In the genomic region with DNA sequence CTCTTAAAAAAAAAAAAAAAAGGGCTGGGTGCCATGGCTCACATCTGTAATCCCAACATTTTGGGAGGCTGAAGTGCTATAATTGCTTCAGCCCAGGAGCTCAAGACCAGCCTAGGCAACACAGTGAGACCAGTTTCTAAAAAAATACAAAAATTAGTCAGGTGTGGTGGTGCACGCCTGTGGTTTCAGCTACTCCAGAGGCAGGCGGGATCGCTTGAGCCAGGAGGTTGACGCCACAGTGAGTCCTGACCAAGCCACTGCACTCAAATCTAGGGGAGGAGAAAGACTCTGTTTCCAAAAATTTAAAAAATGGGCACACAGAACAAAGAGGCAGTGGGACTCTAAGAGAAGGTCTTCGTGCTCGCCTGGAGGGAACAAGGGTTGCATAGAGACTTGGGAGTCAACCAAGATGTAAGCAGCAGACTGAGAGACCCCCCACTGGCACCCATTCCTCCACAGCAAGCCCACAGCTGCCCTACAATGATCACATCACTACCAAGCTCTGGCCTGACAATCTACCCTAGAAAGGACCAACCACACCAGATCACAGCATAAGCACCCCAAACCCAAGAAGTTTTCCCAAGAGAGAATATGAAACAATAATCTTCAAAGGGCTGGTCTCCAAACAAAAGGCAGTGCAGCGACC, we compare ENCODE assay signal across 16 cellular contexts.
DNase-seq lines count a peak whose midpoint lies in the region; ATAC-seq and TF ChIP-seq lines count a peak whose summit lies in the region.
"Had no signal": no experiment of that assay in that cellular context is flagged by ENCODE, and none has a peak within 500 bp of the region (broad histone marks: within the 10 kb centered on the region; RNA-seq: fewer than 3 reads in every experiment).

No MANE protein-coding gene starts in this region.

- no peaks in the 10 kb centered on the region for H3K36me3 ChIP-seq in thyroid gland
- H3K36me3 ChIP-seq: right atrium auricular region had no signal

- intact Hi-C loops in activated T-helper 2 cell treated with anti-CD3 and anti-CD28 coated beads, Interferon-gamma antibody, Interleukin-2, Interleukin-4, amounts not matched to agents 10 μg/mL and 5 μg/mL and 100 μg/mL, durations not matched to agents 14 hours and 24 hours and 36 hours (cut with micrococcal nuclease): no loop called here
- intact Hi-C loops in thyroid gland (cut with DNase I): no loop called here

- 68 to 73% methylated on average over 7 of the region's 7 CpGs for WGBS in thyroid gland, 2 donors

- DNase-seq in activated T-cell treated with anti-CD3 and anti-CD28 coated beads, Interleukin-2, amount 50 U/mL, for 24 hours: no peak
- no peak for DNase-seq in activated T-cell treated with anti-CD3 and anti-CD28 coated beads, Interleukin-2, amount 50 U/mL, for 4 hours
- no peak for DNase-seq in activated T-helper 2 cell treated with anti-CD3 and anti-CD28 coated beads, Interferon-gamma antibody, Interleukin-2, Interleukin-4, amounts not matched to agents 10 μg/mL and 5 μg/mL and 100 μg/mL, durations not matched to agents 14 hours and 24 hours and 36 hours (ENCODE audit: low spot score)
- DNase-seq in kidney tubule cell (ENCODE audit: low spot score) (peak; percentile 53), thyroid gland (peak; percentile 55 to 73), GM20000 (ENCODE audit: low spot score) (no peak), NCI-H82 (lab: John Stamatoyannopoulos, UW) (no peak)
- DNase-seq: activated effector memory CD4-positive, alpha-beta T cell treated with anti-CD3 and anti-CD28 coated beads, Interleukin-2, amount 50 U/mL, for 16 hours; heart left ventricle; KBM-7; left cardiac atrium; NCI-H1417; NCI-H510A treated with DMSO at 0.1 percent for 48 hours; stimulated activated naive CD4-positive, alpha-beta T cell had no signal

- no peaks in the 10 kb centered on the region for H3K27me3 Mint-ChIP-seq in activated T-cell treated with anti-CD3 and anti-CD28 coated beads, Interleukin-2, amount 50 U/mL, for 24 hours
- no peaks in the 10 kb centered on the region for H3K27me3 Mint-ChIP-seq in activated T-cell treated with anti-CD3 and anti-CD28 coated beads, Interleukin-2, amount 50 U/mL, for 4 hours (ENCODE audit: low read depth)
- H3K27me3 Mint-ChIP-seq in activated T-helper 2 cell treated with anti-CD3 and anti-CD28 coated beads, Interferon-gamma antibody, Interleukin-2, Interleukin-4, amounts not matched to agents 10 μg/mL and 5 μg/mL and 100 μg/mL, durations not matched to agents 14 hours and 24 hours and 36 hours (ENCODE audit: low read depth): no peaks in the 10 kb centered on the region

- TF ChIP-seq POLR2A in thyroid gland (IDR thresholded peaks at IDR 0.05): no peak

- no peak for ATAC-seq in activated T-cell treated with anti-CD3 and anti-CD28 coated beads, Interleukin-2, amount 50 U/mL, for 4 hours
- no peak for ATAC-seq in GM18861 (IDR thresholded peaks at IDR 0.05; ENCODE audit: unreplicated experiment)
- ATAC-seq: heart left ventricle, left cardiac atrium had no signal

- no peaks in the 10 kb centered on the region for H3K9me3 ChIP-seq in thyroid gland
- H3K9me3 ChIP-seq: heart left ventricle, right atrium auricular region had no signal

- H3K4me3 Mint-ChIP-seq in activated T-cell treated with anti-CD3 and anti-CD28 coated beads, Interleukin-2, amount 50 U/mL, for 24 hours: no peak overlapping the region
- no peak overlapping the region for H3K4me3 Mint-ChIP-seq in activated T-cell treated with anti-CD3 and anti-CD28 coated beads, Interleukin-2, amount 50 U/mL, for 4 hours
- no peak overlapping the region for H3K4me3 Mint-ChIP-seq in activated T-helper 2 cell treated with anti-CD3 and anti-CD28 coated beads, Interferon-gamma antibody, Interleukin-2, Interleukin-4, amounts not matched to agents 10 μg/mL and 5 μg/mL and 100 μg/mL, durations not matched to agents 14 hours and 24 hours and 36 hours (ENCODE audit: low read depth)

- TF ChIP-seq CTCF in thyroid gland (IDR thresholded peaks at IDR 0.05): no peak
- TF ChIP-seq CTCF in GM20000 (IDR thresholded peaks at IDR 0.05; ENCODE audit: extremely low read depth, missing control alignments): no peak

- H3K4me1 ChIP-seq in thyroid gland: peaks cover 48 to 49% of the 10 kb centered on the region in 2 donors

- no peak overlapping the region for H3K27ac ChIP-seq in thyroid gland
- H3K27ac ChIP-seq: right atrium auricular region had no signal

- no peak overlapping the region for H3K4me3 ChIP-seq in thyroid gland (replicated peaks in 1 of 3)
- H3K4me3 ChIP-seq: heart left ventricle, right atrium auricular region had no signal

- H3K27me3 ChIP-seq in thyroid gland: no peaks in the 10 kb centered on the region
- H3K27me3 ChIP-seq: heart left ventricle, right atrium auricular region had no signal

- no peaks in the 10 kb centered on the region for H3K9me3 Mint-ChIP-seq in activated T-cell treated with anti-CD3 and anti-CD28 coated beads, Interleukin-2, amount 50 U/mL, for 24 hours
- no peaks in the 10 kb centered on the region for H3K9me3 Mint-ChIP-seq in activated T-cell treated with anti-CD3 and anti-CD28 coated beads, Interleukin-2, amount 50 U/mL, for 4 hours
- no peaks in the 10 kb centered on the region for H3K9me3 Mint-ChIP-seq in activated T-helper 2 cell treated with anti-CD3 and anti-CD28 coated beads, Interferon-gamma antibody, Interleukin-2, Interleukin-4, amounts not matched to agents 10 μg/mL and 5 μg/mL and 100 μg/mL, durations not matched to agents 14 hours and 24 hours and 36 hours

- H3K27ac Mint-ChIP-seq in activated T-cell treated with anti-CD3 and anti-CD28 coated beads, Interleukin-2, amount 50 U/mL, for 24 hours: peak overlapping the region; percentile 60
- peak overlapping the region; percentile 30 for H3K27ac Mint-ChIP-seq in activated T-helper 2 cell treated with anti-CD3 and anti-CD28 coated beads, Interferon-gamma antibody, Interleukin-2, Interleukin-4, amounts not matched to agents 10 μg/mL and 5 μg/mL and 100 μg/mL, durations not matched to agents 14 hours and 24 hours and 36 hours

- H3K4me1 Mint-ChIP-seq in activated T-cell treated with anti-CD3 and anti-CD28 coated beads, Interleukin-2, amount 50 U/mL, for 24 hours (ENCODE audit: low read depth): peaks cover 95% of the 10 kb centered on the region
- peaks cover 81% of the 10 kb centered on the region for H3K4me1 Mint-ChIP-seq in activated T-cell treated with anti-CD3 and anti-CD28 coated beads, Interleukin-2, amount 50 U/mL, for 4 hours (ENCODE audit: low read depth)
- H3K4me1 Mint-ChIP-seq in activated T-helper 2 cell treated with anti-CD3 and anti-CD28 coated beads, Interferon-gamma antibody, Interleukin-2, Interleukin-4, amounts not matched to agents 10 μg/mL and 5 μg/mL and 100 μg/mL, durations not matched to agents 14 hours and 24 hours and 36 hours (ENCODE audit: low read depth): peaks cover 57% of the 10 kb centered on the region

- peaks cover 78% of the 10 kb centered on the region for H3K36me3 Mint-ChIP-seq in activated T-cell treated with anti-CD3 and anti-CD28 coated beads, Interleukin-2, amount 50 U/mL, for 24 hours (ENCODE audit: low read depth)
- H3K36me3 Mint-ChIP-seq in activated T-cell treated with anti-CD3 and anti-CD28 coated beads, Interleukin-2, amount 50 U/mL, for 4 hours (ENCODE audit: insufficient read depth): peaks cover 8% of the 10 kb centered on the region
- H3K36me3 Mint-ChIP-seq in activated T-helper 2 cell treated with anti-CD3 and anti-CD28 coated beads, Interferon-gamma antibody, Interleukin-2, Interleukin-4, amounts not matched to agents 10 μg/mL and 5 μg/mL and 100 μg/mL, durations not matched to agents 14 hours and 24 hours and 36 hours (ENCODE audit: low read depth): peaks cover 25% of the 10 kb centered on the region

Comparison
In these comparisons a context has a peak if more than half of its experiments do, and no peak if none do; other contexts are left out.
1. DNase-seq: peak in kidney tubule cell (single experiment) and thyroid gland (2 of 2); none in activated T-cell treated with anti-CD3 and anti-CD28 coated beads, Interleukin-2, amount 50 U/mL, for 24 hours (single experiment), activated T-cell treated with anti-CD3 and anti-CD28 coated beads, Interleukin-2, amount 50 U/mL, for 4 hours (single experiment), activated T-helper 2 cell treated with anti-CD3 and anti-CD28 coated beads, Interferon-gamma antibody, Interleukin-2, Interleukin-4, amounts not matched to agents 10 μg/mL and 5 μg/mL and 100 μg/mL, durations not matched to agents 14 hours and 24 hours and 36 hours (single experiment), GM20000 (single experiment) and NCI-H82 (single experiment).